ENCODE assay signal across 13 cellular contexts in the genomic region with DNA sequence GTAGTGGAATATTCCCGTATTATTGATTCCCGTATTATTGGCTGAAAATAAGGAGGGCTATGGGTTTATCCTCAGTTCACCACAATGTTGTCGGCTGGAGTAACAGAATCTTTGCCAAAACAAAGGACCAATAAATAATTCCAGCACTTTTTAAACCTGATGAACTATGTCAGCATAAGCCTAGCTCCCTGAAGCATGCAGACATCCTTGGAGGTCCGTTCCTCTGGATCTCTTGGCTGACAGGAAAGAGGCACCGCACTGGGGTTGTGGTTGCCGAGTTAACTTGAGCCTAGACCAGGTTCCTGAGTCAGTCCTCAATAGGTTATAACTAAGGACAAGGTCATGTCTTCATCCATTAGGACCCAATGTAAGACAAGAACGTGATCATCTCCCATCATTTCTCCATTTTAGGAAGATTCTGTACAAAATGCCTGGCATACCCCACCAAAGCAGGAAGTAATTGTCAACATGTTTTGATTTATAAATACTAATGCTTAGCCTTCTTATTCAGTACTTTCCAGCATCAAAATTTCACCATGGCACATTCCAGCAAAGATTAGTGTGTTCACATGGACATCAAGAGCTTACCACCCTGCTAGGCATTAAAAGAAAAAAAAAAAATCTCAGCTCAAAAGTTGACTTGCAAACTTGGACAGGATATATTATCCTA. TPM values are rescaled to one million over a fixed set of nuclear protein-coding genes. Genes with fewer than 3 reads are reported as not detected.
DNase-seq lines count a peak whose midpoint lies in the region; ATAC-seq and TF ChIP-seq lines count a peak whose summit lies in the region.
"Had no signal": no experiment of that assay in that cellular context is flagged by ENCODE, and none has a peak within 500 bp of the region (broad histone marks: within the 10 kb centered on the region; RNA-seq: fewer than 3 reads in every experiment).

No MANE protein-coding gene starts in this region.

- CTCF ChIA-PET in CD4-positive, alpha-beta memory T cell (lab: Charles Lee; ENCODE audit: partially characterized antibody), result no interaction called here

- no peak overlapping the region for H3K4me3 ChIP-seq in choroid plexus epithelial cell (ENCODE audit: low read depth, low read length)
- no peak overlapping the region for H3K4me3 ChIP-seq in CD4-positive, alpha-beta memory T cell (ENCODE audit: low read length in 2 of 2)
- H3K4me3 ChIP-seq: ovary had no signal

- TF ChIP-seq CTCF in HFFc6 (IDR thresholded peaks at IDR 0.05) (no peak), choroid plexus epithelial cell (conservative IDR thresholded peaks at IDR 0.05; ENCODE audit: low read depth, low read length) (no peak)

- H3K36me3 ChIP-seq in CD4-positive, alpha-beta memory T cell (ENCODE audit: insufficient read depth, low read length), result no peaks in the 10 kb centered on the region
- H3K36me3 ChIP-seq: BE2C, ovary had no signal

- DNase-seq in HFFc6, result no peak
- DNase-seq in choroid plexus epithelial cell (ENCODE audit: low read depth), result peak; percentile 54
- DNase-seq in iris pigment epithelial cell (ENCODE audit: low read depth), result peak; percentile 76
- DNase-seq in stromal cell of bone marrow (ENCODE audit: low read depth), result peak; percentile 35
- no peak for DNase-seq in CD4-positive, alpha-beta memory T cell
- DNase-seq in activated naive CD8-positive, alpha-beta T cell treated with anti-CD3 and anti-CD28 coated beads, Interleukin-2, amount 50 U/mL, for 24 hours, result no peak
- DNase-seq: activated gamma-delta T cell treated with Interleukin-2 at 50 U/mL for 16 hours, BE2C, DMS53, H9, ovary had no signal

- intact Hi-C loops in CD4-positive, alpha-beta memory T cell (cut with micrococcal nuclease), result no loop called here

- no peaks in the 10 kb centered on the region for H3K27me3 ChIP-seq in CD4-positive, alpha-beta memory T cell (ENCODE audit: insufficient read depth, low read length)
- H3K27me3 ChIP-seq: BE2C, ovary had no signal

- H3K36me3 Mint-ChIP-seq in HFFc6 (ENCODE audit: low read depth), result peaks cover 58% of the 10 kb centered on the region
- peaks cover 0 to 4% of the 10 kb centered on the region in 2 donors for H3K36me3 Mint-ChIP-seq in CD4-positive, alpha-beta memory T cell
- no peaks in the 10 kb centered on the region for H3K36me3 Mint-ChIP-seq in activated naive CD8-positive, alpha-beta T cell treated with anti-CD3 and anti-CD28 coated beads, Interleukin-2, amount 50 U/mL, for 24 hours (ENCODE audit: low read depth)

- H3K27ac Mint-ChIP-seq in HFFc6, result peak overlapping the region; percentile 96
- H3K27ac Mint-ChIP-seq in CD4-positive, alpha-beta memory T cell, result no peak overlapping the region
- H3K27ac Mint-ChIP-seq in activated naive CD8-positive, alpha-beta T cell treated with anti-CD3 and anti-CD28 coated beads, Interleukin-2, amount 50 U/mL, for 24 hours, result no peak overlapping the region

- H3K9me3 ChIP-seq in CD4-positive, alpha-beta memory T cell (ENCODE audit: control insufficient read depth in 1 of 2, low read length in 2 of 2), result no peaks in the 10 kb centered on the region
- H3K9me3 ChIP-seq: BE2C, ovary had no signal

- POLR2A ChIA-PET in CD4-positive, alpha-beta memory T cell (lab: Charles Lee; ENCODE audit: partially characterized antibody), result no interaction called here

- H3K27ac ChIP-seq in CD4-positive, alpha-beta memory T cell (ENCODE audit: low read depth, low read length), result no peak overlapping the region
- H3K27ac ChIP-seq: ovary had no signal

- ATAC-seq in GM19324 (IDR thresholded peaks at IDR 0.05; ENCODE audit: low FRiP score, unreplicated experiment) (no peak), GM21786 (IDR thresholded peaks at IDR 0.05; ENCODE audit: unreplicated experiment) (no peak)
- ATAC-seq in activated naive CD8-positive, alpha-beta T cell treated with anti-CD3 and anti-CD28 coated beads, Interleukin-2, amount 50 U/mL, for 24 hours, result no peak

- H3K27me3 Mint-ChIP-seq in HFFc6 (ENCODE audit: insufficient read depth), result peaks cover 4% of the 10 kb centered on the region
- H3K27me3 Mint-ChIP-seq in CD4-positive, alpha-beta memory T cell, result peaks cover 2 to 5% of the 10 kb centered on the region in 2 donors
- peaks cover 3% of the 10 kb centered on the region for H3K27me3 Mint-ChIP-seq in activated naive CD8-positive, alpha-beta T cell treated with anti-CD3 and anti-CD28 coated beads, Interleukin-2, amount 50 U/mL, for 24 hours

- peaks cover 8% of the 10 kb centered on the region for H3K9me3 Mint-ChIP-seq in HFFc6
- peaks cover 0 to 11% (median 4%) of the 10 kb centered on the region in 8 donors for H3K9me3 Mint-ChIP-seq in CD4-positive, alpha-beta memory T cell
- peaks cover 11% of the 10 kb centered on the region for H3K9me3 Mint-ChIP-seq in activated naive CD8-positive, alpha-beta T cell treated with anti-CD3 and anti-CD28 coated beads, Interleukin-2, amount 50 U/mL, for 24 hours

- H3K4me3 Mint-ChIP-seq in HFFc6, result peak overlapping the region; percentile 78
- no peak overlapping the region for H3K4me3 Mint-ChIP-seq in CD4-positive, alpha-beta memory T cell
- no peak overlapping the region for H3K4me3 Mint-ChIP-seq in activated naive CD8-positive, alpha-beta T cell treated with anti-CD3 and anti-CD28 coated beads, Interleukin-2, amount 50 U/mL, for 24 hours
- H3K4me3 Mint-ChIP-seq: H9 had no signal

- no peaks in the 10 kb centered on the region for H3K4me1 ChIP-seq in CD4-positive, alpha-beta memory T cell (ENCODE audit: insufficient read depth, low read length)
- H3K4me1 ChIP-seq: BE2C had no signal

- peaks cover 70% of the 10 kb centered on the region for H3K4me1 Mint-ChIP-seq in HFFc6 (ENCODE audit: low read depth)
- H3K4me1 Mint-ChIP-seq in CD4-positive, alpha-beta memory T cell, result peaks cover 0 to 1% (median 0%) of the 10 kb centered on the region in 4 donors
- peaks cover 4% of the 10 kb centered on the region for H3K4me1 Mint-ChIP-seq in activated naive CD8-positive, alpha-beta T cell treated with anti-CD3 and anti-CD28 coated beads, Interleukin-2, amount 50 U/mL, for 24 hours

RNA-seq across cellular contexts. Expression of gene NID2, which starts 36.5 kb away (rescaled TPM):
- total RNA-seq in HFFc6 (2021; fragmentation: NEBNext Ultra II Directional; extraction: Animal tissue kit (Norgen Biotek cat#: 25700)), result 100 to 1,000 TPM in 5 of 6 experiments, 10 to 100 TPM in 1; 97.3 to 125 (median 113) TPM
- not detected for total RNA-seq in CD4-positive, alpha-beta memory T cell
- polyA plus RNA-seq in CD4-positive, alpha-beta memory T cell, result under 1 TPM; 0.34 to 0.37 TPM

RNA-seq across cellular contexts. Expression of gene RTRAF, which starts 43.0 kb away (rescaled TPM):
- total RNA-seq in HFFc6 (2021; fragmentation: NEBNext Ultra II Directional; extraction: Animal tissue kit (Norgen Biotek cat#: 25700)), result 100 to 1,000 TPM; 161 to 181 (median 179) TPM
- total RNA-seq in CD4-positive, alpha-beta memory T cell, result 100 to 1,000 TPM; 105 to 114 TPM
- 100 to 1,000 TPM; 162 to 201 TPM for polyA plus RNA-seq in CD4-positive, alpha-beta memory T cell

Comparison
In these comparisons a context has a peak if more than half of its experiments do, and no peak if none do; other contexts are left out.
1. DNase-seq: peak in choroid plexus epithelial cell (single experiment), iris pigment epithelial cell (single experiment) and stromal cell of bone marrow (single experiment); none in HFFc6 (single experiment), CD4-positive, alpha-beta memory T cell (0 of 5) and activated naive CD8-positive, alpha-beta T cell treated with anti-CD3 and anti-CD28 coated beads, Interleukin-2, amount 50 U/mL, for 24 hours (single experiment).
2. RNA of gene NID2, which starts 36.5 kb away (total RNA-seq): 97.3 to 125 TPM in HFFc6; not detected in CD4-positive, alpha-beta memory T cell; every median in the first group is over 10 times any median in the second.